In the genomic region with DNA sequence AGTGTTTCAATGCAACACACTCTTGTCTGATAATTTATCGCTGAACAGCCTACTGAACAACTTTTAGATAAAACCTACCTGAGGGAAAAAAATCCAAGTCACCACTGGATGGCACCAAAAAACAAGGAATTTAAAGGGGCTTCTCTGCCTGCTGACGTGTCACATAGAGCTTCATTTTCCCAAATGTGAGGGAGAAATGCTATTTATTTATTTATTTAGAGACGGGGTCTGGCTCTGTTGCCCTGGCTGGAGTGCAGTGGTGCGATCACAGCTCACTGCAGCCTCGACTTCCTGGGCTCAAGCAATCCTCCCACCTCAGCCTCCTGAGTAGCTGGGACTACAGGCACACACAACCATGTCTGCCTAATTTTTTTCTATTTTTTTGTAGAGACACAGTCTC, we compare ENCODE assay signal across 8 cellular contexts. TPM values are rescaled to one million over a fixed set of nuclear protein-coding genes. Genes with fewer than 3 reads are reported as not detected.
DNase-seq lines count a peak whose midpoint lies in the region; ATAC-seq and TF ChIP-seq lines count a peak whose summit lies in the region.
"Not testable (repeated sequence)": the region's sequence is repeated elsewhere in the genome, so short reads cannot be mapped to it uniquely, and the experiment has no call there.

No MANE protein-coding gene starts in this region.

- DNase-seq in DMS53 treated with DMSO at 0.1 percent for 48 hours (lab: John Stamatoyannopoulos, UW; ENCODE audit: unreplicated experiment) (peak; percentile 30), NCI-H1930 (lab: John Stamatoyannopoulos, UW) (peak; percentile 4 to 39), SHP77 treated with DMSO at 0.1 percent for 48 hours (lab: John Stamatoyannopoulos, UW) (peak; percentile 29), astrocyte of the cerebellum (ENCODE audit: low read depth) (peak; percentile 65), glomerular endothelial cell (ENCODE audit: extremely low read depth, low read depth, low spot score) (peak; percentile 48), transverse colon (peak; percentile 34)
- DNase-seq in natural killer cell, result not testable (repeated sequence)

- peaks cover 13 to 19% of the 10 kb centered on the region in 2 donors for H3K27me3 Mint-ChIP-seq in natural killer cell (ENCODE audit: low read depth in 2 of 2)

- not testable (repeated sequence) for H3K27ac Mint-ChIP-seq in natural killer cell

- in situ Hi-C loops in astrocyte of the cerebellum (cut with HindIII; ENCODE audit: low sequenced_read_pairs), result not testable (repeated sequence)
- in situ Hi-C loops in transverse colon (cut with MboI; ENCODE audit: low pct_ligation_motif_present in 1 of 4, low pct_unique_long_range_greater_than_20kb in 1 of 4, low sequenced_read_pairs in 3 of 4), result loop anchor here (10.0 to 25.0 kb wide), 2 partner anchors 591 to 599 kb away; no protein-coding TSS in a partner anchor

- not testable (repeated sequence) for H3K27me3 ChIP-seq in transverse colon

- TF ChIP-seq CTCF in HEK293 (tag by site-specific recombination; IDR thresholded peaks at IDR 0.05), result 0 out of 2 replicates have a peak, but pooled peaks have one; percentile 26
- peak; percentile 37 for TF ChIP-seq CTCF in astrocyte of the cerebellum (IDR thresholded peaks at IDR 0.05; ENCODE audit: low read depth, low read length, missing control alignments)
- peak; percentile 50 for TF ChIP-seq CTCF in natural killer cell (IDR thresholded peaks at IDR 0.05)
- TF ChIP-seq CTCF in transverse colon (IDR thresholded peaks at IDR 0.05), result peak; percentile 35 to 55 (median 45)

- H3K36me3 Mint-ChIP-seq in natural killer cell, result not testable (repeated sequence)

- not testable (repeated sequence) for H3K27ac ChIP-seq in HEK293 (ENCODE audit: extremely low read depth, low read depth, low read length); transverse colon

- POLR2A ChIA-PET in HEK293 (lab: Yijun Ruan, JAX), result interaction anchor here (1.0 kb wide), 1 partner anchor 74 kb away, joined by 3 read pairs; the partner anchor contains the start of gene TCP1

- H3K9me3 ChIP-seq in HEK293 (ENCODE audit: control insufficient read depth, insufficient read depth, low read depth, low read length); transverse colon: not testable (repeated sequence)

- H3K4me3 ChIP-seq in HEK293 (ENCODE audit: low read depth, low read length); astrocyte of the cerebellum (ENCODE audit: low read depth, low read length); transverse colon: not testable (repeated sequence)

- 10 to 30% methylated on average over 4 to 5 of the region's 5 CpGs for WGBS in transverse colon (ENCODE audit: low coverage in 1 of 2), 2 donors

- ATAC-seq in natural killer cell, result peak in 2 of 3 donors; percentile 38 to 55

- not testable (repeated sequence) for TF ChIP-seq POLR2A in transverse colon (IDR thresholded peaks at IDR 0.05)

- H3K9me3 Mint-ChIP-seq in natural killer cell, result not testable (repeated sequence)

- not testable (repeated sequence) for H3K4me1 ChIP-seq in HEK293 (ENCODE audit: control insufficient read depth, insufficient read depth, low read length); transverse colon

- not testable (repeated sequence) for TF ChIP-seq EP300 in transverse colon (IDR thresholded peaks at IDR 0.05; ENCODE audit: low read depth)

- H3K4me3 Mint-ChIP-seq in natural killer cell, result not testable (repeated sequence)

- not testable (repeated sequence) for H3K4me1 Mint-ChIP-seq in natural killer cell

- not testable (repeated sequence) for H3K36me3 ChIP-seq in HEK293 (ENCODE audit: control insufficient read depth in 2 of 2, insufficient read depth in 1 of 2, low read length in 2 of 2); transverse colon

- CTCF ChIA-PET in HEK293 (lab: Yijun Ruan, JAX), result interaction anchor here (0.6 to 2.6 kb wide), 49 partner anchors 8 to 671 kb away, joined by 3 to 52 read pairs (median 4); partner anchors contain the start of gene MAS1

- intact Hi-C loops in natural killer cell (cut with micrococcal nuclease), result loop anchor here (2.0 to 10.0 kb wide), 3 partner anchors 211 to 671 kb away; no protein-coding TSS in a partner anchor
- intact Hi-C loops in transverse colon (cut with DNase I; ENCODE audit: low total_unique reads), result not testable (repeated sequence)

TF ChIP-seq in HEK293, 187 proteins besides CTCF, POLR2A, EP300 and RAD21:
- TF ChIP-seq ZNF121 (tag by site-specific recombination; IDR thresholded peaks at IDR 0.05), result peak; percentile 82
- TF ChIP-seq ZNF660 (tag by site-specific recombination; IDR thresholded peaks at IDR 0.05), result peak; percentile 21; the same call in 1 of the 2 replicates
- TF ChIP-seq ZNF654 (tag by site-specific recombination; IDR thresholded peaks at IDR 0.05; ENCODE audit: low read depth), result peak; percentile 84

RNA-seq across cellular contexts. Expression of gene MAS1, which starts 27.4 kb away (rescaled TPM):
- total RNA-seq in glomerular endothelial cell, result not detected in 2 replicates
- not detected for total RNA-seq in natural killer cell
- not detected for total RNA-seq in transverse colon
